In genomic region chr19:41869374-41869955, GRCh38 we compare ENCODE assay signal across 8 cellular contexts. TPM values are rescaled to one million over a fixed set of nuclear protein-coding genes. Genes with fewer than 3 reads are reported as not detected.
DNase-seq lines count a peak whose midpoint lies in the region; ATAC-seq and TF ChIP-seq lines count a peak whose summit lies in the region.
"Had no signal": no experiment of that assay in that cellular context is flagged by ENCODE, and none has a peak within 500 bp of the region (broad histone marks: within the 10 kb centered on the region; RNA-seq: fewer than 3 reads in every experiment).

No MANE protein-coding gene starts in this region.

- intact Hi-C loops in vagina (cut with DNase I) (no loop called here), posterior vena cava (cut with DNase I) (no loop called here)

- H3K36me3 Mint-ChIP-seq in endodermal cell (ENCODE audit: low read depth) = peaks cover 58% of the 10 kb centered on the region

- H3K36me3 ChIP-seq in KMS-11 (ENCODE audit: insufficient read depth) (peaks cover 24% of the 10 kb centered on the region; the same call in 1 of the 2 replicates), endodermal cell (ENCODE audit: control insufficient read depth, insufficient read depth, low read length) (peaks cover 66% of the 10 kb centered on the region), vagina (peaks cover 3 to 52% of the 10 kb centered on the region in 2 donors)

- H3K4me3 ChIP-seq in KMS-11 (IDR thresholded peaks at IDR 0.05; ENCODE audit: insufficient read depth, low read depth, low read length) = no peak overlapping the region
- no peak overlapping the region for H3K4me3 ChIP-seq in endodermal cell (ENCODE audit: low read length)
- no peak overlapping the region for H3K4me3 ChIP-seq in vagina

- H3K27ac ChIP-seq in KMS-11 = peak overlapping the region; percentile 26; the same call in 1 of the 2 replicates
- peak overlapping the region; percentile 6 for H3K27ac ChIP-seq in endodermal cell (ENCODE audit: low read depth, low read length)
- H3K27ac ChIP-seq in vagina = no peak overlapping the region

- H3K27me3 Mint-ChIP-seq in endodermal cell (ENCODE audit: insufficient read depth) = no peaks in the 10 kb centered on the region

- H3K4me1 Mint-ChIP-seq in endodermal cell = peaks cover 16% of the 10 kb centered on the region

- peaks cover 41% of the 10 kb centered on the region for H3K79me2 ChIP-seq in KMS-11 (ENCODE audit: insufficient read depth, low read depth)

- peaks cover 88% of the 10 kb centered on the region for H3K4me1 ChIP-seq in KMS-11 (ENCODE audit: low read depth, poor library complexity, severe bottlenecking)
- H3K4me1 ChIP-seq in endodermal cell (ENCODE audit: control insufficient read depth, insufficient read depth, low read length) = peaks cover 6% of the 10 kb centered on the region
- H3K4me1 ChIP-seq in vagina = peaks cover 38% of the 10 kb centered on the region

- DNase-seq in COLO668 (lab: John Stamatoyannopoulos, UW; ENCODE audit: unreplicated experiment) (peak; percentile 9), endodermal cell (no peak), vagina (ENCODE audit: extremely low spot score in 2 of 2) (no peak), posterior vena cava (ENCODE audit: low spot score) (no peak)

- H3K4me3 Mint-ChIP-seq in endodermal cell = no peak overlapping the region

- no peaks in the 10 kb centered on the region; the same call in 1 of the 2 replicates for H3K27me3 ChIP-seq in KMS-11 (ENCODE audit: insufficient read depth, low read depth)
- no peaks in the 10 kb centered on the region for H3K27me3 ChIP-seq in endodermal cell (ENCODE audit: control insufficient read depth, insufficient read depth, low read length, poor library complexity, severe bottlenecking)
- no peaks in the 10 kb centered on the region for H3K27me3 ChIP-seq in vagina

- H4K20me1 ChIP-seq in KMS-11 (ENCODE audit: insufficient read depth) = peaks cover 29% of the 10 kb centered on the region

- H3K9ac ChIP-seq in KMS-11 = no peak overlapping the region
- H3K9ac ChIP-seq in endodermal cell (ENCODE audit: extremely low read depth, low read length, poor library complexity, severe bottlenecking) = no peak overlapping the region

- H2AFZ ChIP-seq in KMS-11 (ENCODE audit: low read depth) = no peak overlapping the region

- no peak for TF ChIP-seq POLR2A in vagina (IDR thresholded peaks at IDR 0.05)

- H3K4me2 ChIP-seq in KMS-11 = peak overlapping the region; percentile 14; the same call in 1 of the 2 replicates

- no peak for ATAC-seq in GM21515 (IDR thresholded peaks at IDR 0.05; ENCODE audit: unreplicated experiment)
- ATAC-seq: left lobe of liver had no signal

- no peaks in the 10 kb centered on the region for H3K9me3 Mint-ChIP-seq in endodermal cell

- no peak for TF ChIP-seq CTCF in KMS-11 (conservative IDR thresholded peaks at IDR 0.05; ENCODE audit: low read depth, low read length)
- TF ChIP-seq CTCF in endodermal cell (conservative IDR thresholded peaks at IDR 0.05) = no peak
- TF ChIP-seq CTCF in vagina (IDR thresholded peaks at IDR 0.05) = no peak

- WGBS in endodermal cell (ENCODE audit: insufficient coverage in 1 of 2, insufficient read length in 1 of 2), 2 experiments = 89 to 91% methylated on average over 9 to 13 of the region's 13 CpGs

- H3K9me3 ChIP-seq in endodermal cell (ENCODE audit: control insufficient read depth, low read length) (no peaks in the 10 kb centered on the region), vagina (no peaks in the 10 kb centered on the region)

- H3K27ac Mint-ChIP-seq in endodermal cell = peak overlapping the region; percentile 39

RNA-seq across cellular contexts. Expression of gene CD79A, which starts 7.6 kb away (rescaled TPM):
- total RNA-seq in endodermal cell (not detected), vagina (not detected), posterior vena cava (under 1 TPM; 0.52 to 0.97 TPM)
- 0.43 TPM for polyA plus RNA-seq in endodermal cell (2013, experiment 1 of 2)
- polyA plus RNA-seq in endodermal cell (2013, experiment 2 of 2) = 0.58 TPM
- total RNA-seq: HT1080 had no signal

RNA-seq across cellular contexts. Expression of gene RPS19, which starts 9.4 kb away (rescaled TPM):
- total RNA-seq in endodermal cell = 1,000 to 10,000 TPM; 2,321 to 2,418 TPM
- polyA plus RNA-seq in endodermal cell (2013, experiment 1 of 2) = 4,136 TPM
- 3,965 TPM for polyA plus RNA-seq in endodermal cell (2013, experiment 2 of 2)
- 1,554 TPM for total RNA-seq in vagina
- total RNA-seq in posterior vena cava = 1,000 to 10,000 TPM in 1 of 2 donors, 100 to 1,000 TPM in 1; 982 to 1,008 TPM

RNA-seq across cellular contexts. Expression of gene ARHGEF1, which starts 13.5 kb away (rescaled TPM):
- total RNA-seq in endodermal cell (100 to 1,000 TPM in 1 of 2 donors, 10 to 100 TPM in 1; 89.9 to 116 TPM), vagina (114 TPM), posterior vena cava (10 to 100 TPM; 73.4 to 73.7 TPM)
- 48.7 TPM for polyA plus RNA-seq in endodermal cell (2013, experiment 1 of 2)
- 35.1 TPM for polyA plus RNA-seq in endodermal cell (2013, experiment 2 of 2)

RNA-seq across cellular contexts. Expression of gene DMRTC2, which starts 24.6 kb away (rescaled TPM):
- total RNA-seq in endodermal cell (not detected), vagina (not detected), posterior vena cava (not detected)
- not detected for polyA plus RNA-seq in endodermal cell (2013, experiment 1 of 2)
- not detected for polyA plus RNA-seq in endodermal cell (2013, experiment 2 of 2)
- total RNA-seq: HT1080, left lobe of liver had no signal

RNA-seq across cellular contexts. Expression of gene LYPD4, which starts 25.0 kb away (rescaled TPM):
- total RNA-seq in endodermal cell = not detected
- not detected for polyA plus RNA-seq in endodermal cell (2013, experiment 1 of 2)
- polyA plus RNA-seq in endodermal cell (2013, experiment 2 of 2) = not detected
- total RNA-seq in vagina = not detected
- total RNA-seq in posterior vena cava = not detected
- total RNA-seq: HT1080, left lobe of liver had no signal
